In genomic region chr6:72552938-72553337, GRCh38 we compare ENCODE assay signal across 14 cellular contexts.
DNase-seq lines count a peak whose midpoint lies in the region; ATAC-seq, FAIRE-seq and TF ChIP-seq lines count a peak whose summit lies in the region.
"Had no signal": no experiment of that assay in that cellular context is flagged by ENCODE, and none has a peak within 500 bp of the region (broad histone marks: within the 10 kb centered on the region; RNA-seq: fewer than 3 reads in every experiment).

No MANE protein-coding gene starts in this region.

- no peak for FAIRE-seq in pancreas (lab: Jason Lieb, UNC)

- no peaks in the 10 kb centered on the region for H3K27me3 ChIP-seq in GM23338 (ENCODE audit: insufficient read depth)
- H3K27me3 ChIP-seq in body of pancreas, result no peaks in the 10 kb centered on the region
- no peaks in the 10 kb centered on the region for H3K27me3 ChIP-seq in pancreas
- no peaks in the 10 kb centered on the region for H3K27me3 ChIP-seq in MM.1S (replicated peaks; ENCODE audit: insufficient read depth, low read length)
- H3K27me3 ChIP-seq: Peyer's patch, transverse colon had no signal

- H3K36me3 ChIP-seq in GM23338 (ENCODE audit: insufficient read depth), result no peaks in the 10 kb centered on the region
- H3K36me3 ChIP-seq in body of pancreas (replicated peaks in 1 of 2; ENCODE audit: insufficient read depth in 1 of 2, low read depth in 2 of 2), result no peaks in the 10 kb centered on the region
- no peaks in the 10 kb centered on the region for H3K36me3 ChIP-seq in pancreas
- no peaks in the 10 kb centered on the region for H3K36me3 ChIP-seq in MM.1S (replicated peaks; ENCODE audit: insufficient read depth, low read length)
- H3K36me3 ChIP-seq: Peyer's patch, transverse colon had no signal

- no peak for TF ChIP-seq CTCF in GM23338 (conservative IDR thresholded peaks at IDR 0.05; ENCODE audit: low read depth in 2 of 2)
- TF ChIP-seq CTCF in body of pancreas (IDR thresholded peaks at IDR 0.05), result no peak
- no peak for TF ChIP-seq CTCF in pancreas (IDR thresholded peaks at IDR 0.05)
- TF ChIP-seq CTCF in MM.1S (IDR thresholded peaks at IDR 0.05; ENCODE audit: low read length), result no peak

- H3K4me3 Mint-ChIP-seq in GM23338, result no peak overlapping the region
- H3K4me3 Mint-ChIP-seq: memory B cell had no signal

- no peaks in the 10 kb centered on the region for H3K27me3 Mint-ChIP-seq in GM23338 (ENCODE audit: insufficient read depth, low read depth, poor library complexity)

- H4K20me1 ChIP-seq in GM23338 (replicated peaks; ENCODE audit: insufficient read depth), result no peaks in the 10 kb centered on the region
- H4K20me1 ChIP-seq in MM.1S (ENCODE audit: insufficient read depth, low read length), result no peaks in the 10 kb centered on the region

- intact Hi-C loops in body of pancreas (cut with DNase I), result no loop called here
- intact Hi-C loops in pancreas (cut with DNase I), result no loop called here

- no peaks in the 10 kb centered on the region for H3K36me3 Mint-ChIP-seq in GM23338 (ENCODE audit: low read depth)
- H3K36me3 Mint-ChIP-seq: memory B cell had no signal

- H3K27ac ChIP-seq in GM23338 (ENCODE audit: low read depth) (peak overlapping the region; percentile 83), body of pancreas (peak overlapping the region in 2 of 4 donors; percentile 0 to 52), pancreas (peak overlapping the region in 1 of 4 donors; percentile 34), MM.1S (ENCODE audit: low read length) (no peak overlapping the region)
- H3K27ac ChIP-seq: Peyer's patch, transverse colon had no signal

- 26 to 27% methylated on average over 4 of the region's 4 CpGs for WGBS in body of pancreas, 2 donors
- 31 to 33% methylated on average over 4 of the region's 4 CpGs for WGBS in pancreas, 2 donors

- H3K4me1 ChIP-seq in GM23338 (ENCODE audit: insufficient read depth) (peaks cover 37% of the 10 kb centered on the region), body of pancreas (peaks cover 27% of the 10 kb centered on the region), pancreas (peaks cover 0 to 12% (median 6%) of the 10 kb centered on the region in 3 donors), MM.1S (ENCODE audit: low read length) (no peaks in the 10 kb centered on the region)
- H3K4me1 ChIP-seq: Peyer's patch, transverse colon had no signal

- no peaks in the 10 kb centered on the region for H3F3A ChIP-seq in GM23338 (replicated peaks; ENCODE audit: low read depth)
- H3F3A ChIP-seq in MM.1S (ENCODE audit: insufficient read depth, low read length), result no peaks in the 10 kb centered on the region

- TF ChIP-seq POLR2A in body of pancreas (IDR thresholded peaks at IDR 0.05), result no peak

- H3K4me1 Mint-ChIP-seq in GM23338, result peaks cover 44% of the 10 kb centered on the region
- H3K4me1 Mint-ChIP-seq: memory B cell had no signal

- H3K4me2 ChIP-seq in GM23338, result peak overlapping the region; percentile 40
- H3K4me2 ChIP-seq in MM.1S (ENCODE audit: low read depth, low read length), result no peak overlapping the region

- H3K79me2 ChIP-seq in GM23338 (replicated peaks; ENCODE audit: insufficient read depth) (no peaks in the 10 kb centered on the region), MM.1S (ENCODE audit: low read length) (no peaks in the 10 kb centered on the region)

- ATAC-seq in GM23338 (no peak), body of pancreas (peak; percentile 50), pancreas (peak in 3 of 4 donors; percentile 45 to 65 (median 51))

- H3K9me3 Mint-ChIP-seq in GM23338, result no peaks in the 10 kb centered on the region
- H3K9me3 Mint-ChIP-seq: memory B cell had no signal

- H2AFZ ChIP-seq in GM23338, result no peak overlapping the region
- H2AFZ ChIP-seq in MM.1S (ENCODE audit: low read length), result no peak overlapping the region

- DNase-seq in GM23338 (ENCODE audit: low spot score) (no peak), NCI-H226 (peak; percentile 33), body of pancreas (peak in 3 of 4 donors; percentile 16 to 37 (median 37)), pancreas (peak in 1 of 6 donors; percentile 11), GOT3 (lab: John Stamatoyannopoulos, UW) (no peak), MM.1S (no peak), T1000 (lab: John Stamatoyannopoulos, UW) (no peak), NCI-H774 (lab: John Stamatoyannopoulos, UW) (no peak)
- DNase-seq: activated T-cell treated with anti-CD3 and anti-CD28 coated beads, Interleukin-2, amount 50 U/mL, for 48 hours; central memory CD4-positive, alpha-beta T cell; glutamatergic neuron; Peyer's patch; transverse colon had no signal

- no peak overlapping the region for H3K4me3 ChIP-seq in GM23338
- H3K4me3 ChIP-seq in body of pancreas, result no peak overlapping the region
- H3K4me3 ChIP-seq in pancreas, result no peak overlapping the region
- H3K4me3 ChIP-seq in MM.1S (ENCODE audit: low read length), result no peak overlapping the region
- H3K4me3 ChIP-seq: Peyer's patch, transverse colon had no signal

- no peak overlapping the region for H3K9ac ChIP-seq in MM.1S (ENCODE audit: low read length)

- no peaks in the 10 kb centered on the region for H3K9me2 ChIP-seq in GM23338 (ENCODE audit: insufficient read depth)
- H3K9me2 ChIP-seq in MM.1S (replicated peaks; ENCODE audit: insufficient read depth, low read length), result no peaks in the 10 kb centered on the region

- H3K9me3 ChIP-seq in body of pancreas (no peaks in the 10 kb centered on the region), pancreas (no peaks in the 10 kb centered on the region), MM.1S (replicated peaks; ENCODE audit: insufficient read depth, low read length) (no peaks in the 10 kb centered on the region)
- H3K9me3 ChIP-seq: Peyer's patch, transverse colon had no signal

- H3K27ac Mint-ChIP-seq in GM23338, result peak overlapping the region; percentile 63; the same call in 1 of the 2 replicates
- H3K27ac Mint-ChIP-seq: memory B cell had no signal

TF ChIP-seq in GM23338, 12 proteins besides CTCF, POLR2A, EP300 and RAD21 (continues in another document):
- TF ChIP-seq EZH2 (IDR thresholded peaks at IDR 0.05; ENCODE audit: low read depth, unreplicated experiment), result no peak
- no peak for TF ChIP-seq ETS1 (IDR thresholded peaks at IDR 0.05)

Comparison
In these comparisons a context has a peak if more than half of its experiments do, and no peak if none do; other contexts are left out.
1. DNase-seq: peak in NCI-H226 (single experiment) and body of pancreas (3 of 4); none in GM23338 (single experiment), GOT3 (single experiment), MM.1S (single experiment), T1000 (single experiment) and NCI-H774 (single experiment).